2 cellular contexts compared by ENCODE assay signal in genomic region chr11:34466802-34467488, GRCh38.
A peak's percentile ranks its signal among the peaks of the same experiment; 100 is the strongest.
TF ChIP-seq lines count a peak whose summit lies in the region.

No MANE protein-coding gene starts in this region.

TF ChIP-seq in HepG2, 621 proteins besides CTCF, POLR2A, EP300 and RAD21:
- no peak for TF ChIP-seq ZFX (CRISPR knock-in tag; IDR thresholded peaks at IDR 0.05; ENCODE audit: low read depth)
- TF ChIP-seq ZBTB33 (CRISPR knock-in tag; IDR thresholded peaks at IDR 0.05) = no peak
- TF ChIP-seq ZFP82 (CRISPR knock-in tag; IDR thresholded peaks at IDR 0.05; ENCODE audit: borderline replicate concordance) = peak; percentile 93
- no peak for TF ChIP-seq RELA (CRISPR knock-in tag; IDR thresholded peaks at IDR 0.05)
TF ChIP-seq in HepG2: peak in this region for 1.

TF ChIP-seq in GM12878, 131 proteins besides CTCF, POLR2A, EP300 and RAD21:
- TF ChIP-seq HDGF (IDR thresholded peaks at IDR 0.05) (no peak), STAT3 (IDR thresholded peaks at IDR 0.05; ENCODE audit: low read depth, low read length) (no peak), ATF7 (IDR thresholded peaks at IDR 0.05; ENCODE audit: low read depth) (no peak), BMI1 (IDR thresholded peaks at IDR 0.05; ENCODE audit: borderline replicate concordance) (no peak), JUNB (IDR thresholded peaks at IDR 0.05) (0 out of 2 replicates have a peak, but pooled peaks have one; percentile 6)
